ENCODE assay signal across 12 cellular contexts in genomic region chr4:108148316-108148715, GRCh38.
DNase-seq lines count a peak whose midpoint lies in the region; ATAC-seq and TF ChIP-seq lines count a peak whose summit lies in the region.
"Had no signal": no experiment of that assay in that cellular context is flagged by ENCODE, and none has a peak within 500 bp of the region (broad histone marks: within the 10 kb centered on the region; RNA-seq: fewer than 3 reads in every experiment).

No MANE protein-coding gene starts in this region.

- H3K27me3 Mint-ChIP-seq in activated naive CD8-positive, alpha-beta T cell = no peaks in the 10 kb centered on the region
- H3K27me3 Mint-ChIP-seq in stimulated activated naive CD8-positive, alpha-beta T cell treated with anti-CD3 and anti-CD28 coated beads, Interleukin-15, amount 100 ng/mL, for 72 hours = no peaks in the 10 kb centered on the region

- ATAC-seq in HG02798 (IDR thresholded peaks at IDR 0.05; ENCODE audit: poor library complexity, unreplicated experiment) = peak; percentile 47
- peak; percentile 63 for ATAC-seq in stimulated activated naive CD8-positive, alpha-beta T cell treated with anti-CD3 and anti-CD28 coated beads, Interleukin-15, amount 100 ng/mL, for 72 hours
- ATAC-seq: upper lobe of right lung had no signal

- H3K36me3 Mint-ChIP-seq in activated naive CD8-positive, alpha-beta T cell = peaks cover 19% of the 10 kb centered on the region

- peaks cover 92% of the 10 kb centered on the region for H3K4me1 Mint-ChIP-seq in activated naive CD8-positive, alpha-beta T cell (ENCODE audit: low read depth)
- peaks cover 94% of the 10 kb centered on the region for H3K4me1 Mint-ChIP-seq in stimulated activated naive CD8-positive, alpha-beta T cell treated with anti-CD3 and anti-CD28 coated beads, Interleukin-15, amount 100 ng/mL, for 72 hours

- no peak for TF ChIP-seq CTCF in GM10266 (IDR thresholded peaks at IDR 0.05; ENCODE audit: control insufficient read depth, insufficient read depth, low read depth, missing control alignments)

- DNase-seq in stimulated activated CD4-positive, alpha-beta T cell treated with anti-CD3 and anti-CD28 coated beads, Interleukin-1b, Interleukin-23, amount 100 ng/mL, for 48 hours = peak; percentile 54
- DNase-seq in stimulated activated CD4-positive, alpha-beta T cell treated with anti-CD3 and anti-CD28 coated beads, Interleukin-2, amount 100 ng/mL, for 24 hours = no peak
- peak in 1 of 2 donors; percentile 39 for DNase-seq in stimulated activated naive CD8-positive, alpha-beta T cell treated with anti-CD3 and anti-CD28 coated beads, Interleukin-15, amount 100 ng/mL, for 72 hours
- DNase-seq in globus pallidus (ENCODE audit: low spot score) (no peak), GM10266 (ENCODE audit: extremely low spot score) (no peak), NCI-H2171 (lab: John Stamatoyannopoulos, UW) (no peak)
- DNase-seq: activated CD8-positive, alpha-beta memory T cell treated with anti-CD3 and anti-CD28 coated beads, Interleukin-2, amount 50 U/mL, for 48 hours; stimulated activated CD8-positive, alpha-beta memory T cell treated with anti-CD3 and anti-CD28 coated beads, Interleukin-4, amount 100 ng/mL, for 48 hours; upper lobe of right lung had no signal

- peak overlapping the region; percentile 60 for H3K4me3 Mint-ChIP-seq in activated naive CD8-positive, alpha-beta T cell
- H3K4me3 Mint-ChIP-seq in stimulated activated naive CD8-positive, alpha-beta T cell treated with anti-CD3 and anti-CD28 coated beads, Interleukin-15, amount 100 ng/mL, for 72 hours = peak overlapping the region; percentile 73 to 77
- H3K4me3 Mint-ChIP-seq: nephron had no signal

- H3K9me3 Mint-ChIP-seq in activated naive CD8-positive, alpha-beta T cell (ENCODE audit: low read depth) = no peaks in the 10 kb centered on the region
- no peaks in the 10 kb centered on the region for H3K9me3 Mint-ChIP-seq in stimulated activated naive CD8-positive, alpha-beta T cell treated with anti-CD3 and anti-CD28 coated beads, Interleukin-15, amount 100 ng/mL, for 72 hours
- H3K9me3 Mint-ChIP-seq: nephron had no signal

- peak overlapping the region; percentile 95 for H3K27ac Mint-ChIP-seq in activated naive CD8-positive, alpha-beta T cell
- peak overlapping the region; percentile 94 to 96 for H3K27ac Mint-ChIP-seq in stimulated activated naive CD8-positive, alpha-beta T cell treated with anti-CD3 and anti-CD28 coated beads, Interleukin-15, amount 100 ng/mL, for 72 hours
- H3K27ac Mint-ChIP-seq: nephron had no signal
